ENCODE assay signal across 35 cellular contexts in genomic region chr2:142012797-142013196, GRCh38.
"Had no signal": no experiment of that assay in that cellular context is flagged by ENCODE, and none has a peak within 500 bp of the region (broad histone marks: within the 10 kb centered on the region; RNA-seq: fewer than 3 reads in every experiment).

No MANE protein-coding gene starts in this region.

- H3K27me3 ChIP-seq: adrenal gland, ascending aorta, body of pancreas, brain microvascular endothelial cell, breast epithelium, cardiac muscle cell had no signal

- FAIRE-seq: astrocyte, bronchial epithelial cell had no signal

- H3K36me3 ChIP-seq: adrenal gland, ascending aorta, brain microvascular endothelial cell, breast epithelium, cardiac muscle cell had no signal

- ATAC-seq: activated naive CD4-positive, alpha-beta T cell treated with anti-CD3 and anti-CD28 coated beads, Interleukin-2, amount 50 U/mL, for 72 hours; activated naive CD8-positive, alpha-beta T cell treated with anti-CD3 and anti-CD28 coated beads, Interleukin-2, amount 50 U/mL, for 24 hours; activated T-cell treated with anti-CD3 and anti-CD28 coated beads, Interleukin-2, amount 50 U/mL, for 4 hours; activated T-cell treated with anti-CD3 and anti-CD28 coated beads, Interleukin-2, amount 50 U/mL, for 72 hours; activated T-helper 17 cell treated with anti-CD3 and anti-CD28 coated beads, Interleukin-2, amount 50 U/mL, for 72 hours; body of pancreas had no signal

- H3K9me3 ChIP-seq: adrenal gland, ascending aorta, body of pancreas, breast epithelium had no signal

- H3K4me3 ChIP-seq: adrenal gland, ascending aorta, body of pancreas, breast epithelium, cardiac muscle cell had no signal

- H3K4me1 ChIP-seq: adrenal gland, ascending aorta, body of pancreas, breast epithelium had no signal

- H3K27ac ChIP-seq: adrenal gland, ascending aorta, body of pancreas, brain microvascular endothelial cell, breast epithelium, cardiac muscle cell had no signal

- DNase-seq: activated effector memory CD4-positive, alpha-beta T cell treated with anti-CD3 and anti-CD28 coated beads, Interleukin-2, amount 50 U/mL, for 16 hours; activated effector memory CD4-positive, alpha-beta T cell treated with Interleukin-2 at 50 U/mL for 16 hours; activated gamma-delta T cell; activated gamma-delta T cell treated with Interleukin-2 at 50 U/mL for 16 hours; activated naive CD4-positive, alpha-beta T cell; activated naive CD4-positive, alpha-beta T cell treated with anti-CD3 and anti-CD28 coated beads for 36 hours; activated naive CD4-positive, alpha-beta T cell treated with anti-CD3 and anti-CD28 coated beads, Interleukin-2, amount 10 ng/mL, durations not matched to agents 7 days and 5 days; activated naive CD4-positive, alpha-beta T cell treated with anti-CD3 and anti-CD28 coated beads, Interleukin-2, amount 50 U/mL, for 16 hours; activated naive CD4-positive, alpha-beta T cell treated with Interleukin-2 at 50 U/mL for 16 hours; activated naive CD8-positive, alpha-beta T cell treated with anti-CD3 and anti-CD28 coated beads for 36 hours; activated naive CD8-positive, alpha-beta T cell treated with anti-CD3 and anti-CD28 coated beads, Interleukin-2, amount 10 ng/mL, durations not matched to agents 7 days and 5 days; activated naive CD8-positive, alpha-beta T cell treated with anti-CD3 and anti-CD28 coated beads, Interleukin-2, amount 50 U/mL, for 24 hours; activated T-cell treated with anti-CD3 and anti-CD28 coated beads for 4 hours; activated T-cell treated with anti-CD3 and anti-CD28 coated beads, Interleukin-2, amount 50 U/mL, for 1 hour; activated T-cell treated with anti-CD3 and anti-CD28 coated beads, Interleukin-2, amount 50 U/mL, for 24 hours; activated T-cell treated with anti-CD3 and anti-CD28 coated beads, Interleukin-2, amount 50 U/mL, for 4 hours; activated T-cell treated with anti-CD3 and anti-CD28 coated beads, Interleukin-2, amount 50 U/mL, for 48 hours; activated T-cell treated with anti-CD3 and anti-CD28 coated beads, Interleukin-2, amount 50 U/mL, for 72 hours; adrenal gland; amniotic stem cell; amygdala; anterior cingulate cortex; aorta; body of pancreas; brain microvascular endothelial cell; caudate nucleus; central memory CD4-positive, alpha-beta T cell; cerebellar nuclear complex had no signal
